ENCODE assay signal across 1 cellular context in the genomic region with DNA sequence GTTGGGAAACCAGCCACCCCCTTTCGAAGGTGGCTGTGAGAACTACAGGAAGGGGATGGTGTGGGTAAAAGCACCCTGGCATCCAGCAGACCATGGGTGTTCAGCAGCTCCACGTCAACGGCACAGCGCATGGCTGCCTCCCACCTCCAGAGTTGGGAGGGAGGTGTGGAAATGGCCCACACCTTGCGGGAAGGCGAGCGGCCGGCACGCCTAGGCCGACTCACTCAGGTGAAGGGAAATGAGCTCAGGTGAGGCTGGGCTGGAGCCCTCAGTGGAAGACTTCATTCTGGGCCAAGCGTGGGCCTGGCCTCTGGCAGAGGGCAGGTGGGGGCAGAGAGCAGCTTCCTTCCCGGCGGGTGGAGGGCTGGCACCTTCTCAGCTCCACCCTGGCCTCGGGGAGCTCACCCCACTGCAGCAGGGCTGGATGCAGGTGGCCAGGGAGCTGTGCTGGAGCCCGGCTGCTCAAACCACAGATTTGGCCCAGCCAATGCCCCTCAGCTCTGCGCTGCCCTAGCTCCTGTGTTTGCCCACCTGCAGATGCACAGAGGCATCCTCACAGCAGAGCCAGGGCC.
TF ChIP-seq lines count a peak whose summit lies in the region.

No MANE protein-coding gene starts in this region.

TF ChIP-seq in A549, 52 proteins besides CTCF, POLR2A, EP300 and RAD21 (continued from another document):
- no peak for TF ChIP-seq ZC3H11A (IDR thresholded peaks at IDR 0.05)
- TF ChIP-seq, protein P1, sequence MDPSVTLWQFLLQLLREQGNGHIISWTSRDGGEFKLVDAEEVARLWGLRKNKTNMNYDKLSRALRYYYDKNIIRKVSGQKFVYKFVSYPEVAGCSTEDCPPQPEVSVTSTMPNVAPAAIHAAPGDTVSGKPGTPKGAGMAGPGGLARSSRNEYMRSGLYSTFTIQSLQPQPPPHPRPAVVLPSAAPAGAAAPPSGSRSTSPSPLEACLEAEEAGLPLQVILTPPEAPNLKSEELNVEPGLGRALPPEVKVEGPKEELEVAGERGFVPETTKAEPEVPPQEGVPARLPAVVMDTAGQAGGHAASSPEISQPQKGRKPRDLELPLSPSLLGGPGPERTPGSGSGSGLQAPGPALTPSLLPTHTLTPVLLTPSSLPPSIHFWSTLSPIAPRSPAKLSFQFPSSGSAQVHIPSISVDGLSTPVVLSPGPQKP (IDR thresholded peaks at IDR 0.05; ENCODE audit: low read depth, low read length): no peak
- no peak for TF ChIP-seq SREBF2 (IDR thresholded peaks at IDR 0.05)
- TF ChIP-seq KDM5A (IDR thresholded peaks at IDR 0.05): no peak
